Comparison of ENCODE assay signal across 8 cellular contexts in genomic region chr1:88983791-88984552, GRCh38. TPM values are rescaled to one million over a fixed set of nuclear protein-coding genes. Genes with fewer than 3 reads are reported as not detected.
DNase-seq lines count a peak whose midpoint lies in the region; ATAC-seq, FAIRE-seq and TF ChIP-seq lines count a peak whose summit lies in the region.

No MANE protein-coding gene starts in this region.

- peak overlapping the region; percentile 81 for H3K27ac Mint-ChIP-seq in chondrocyte (ENCODE audit: unreplicated experiment)

- no peak overlapping the region for H2AFZ ChIP-seq in HepG2 (ENCODE audit: low read length)

- H3K4me1 ChIP-seq in HepG2 (ENCODE audit: insufficient read depth, low read length) (peaks cover 62% of the 10 kb centered on the region), tibial nerve (peaks cover 5 to 94% (median 44%) of the 10 kb centered on the region in 4 donors)

- H3K36me3 ChIP-seq in HepG2 (replicated peaks in 1 of 2; ENCODE audit: control insufficient read depth in 1 of 2, insufficient read depth in 2 of 2, low read length in 2 of 2) (peaks cover 2 to 28% of the 10 kb centered on the region in 2 experiments; a peak in 4 of 5 replicates), tibial nerve (peaks cover 0 to 33% (median 0%) of the 10 kb centered on the region in 3 donors)

- peak; percentile 83 for TF ChIP-seq CTCF in chondrocyte (IDR thresholded peaks at IDR 0.05)
- peak; percentile 54 for TF ChIP-seq CTCF in HepG2 (CRISPR knock-in tag; IDR thresholded peaks at IDR 0.05)
- peak; percentile 58 to 80 (median 69) for TF ChIP-seq CTCF in tibial nerve (IDR thresholded peaks at IDR 0.05)

- no peaks in the 10 kb centered on the region for H3K9me3 ChIP-seq in HepG2 (ENCODE audit: low read length)
- no peaks in the 10 kb centered on the region for H3K9me3 ChIP-seq in tibial nerve

- 91% methylated on average over 17 of the region's 17 CpGs for WGBS in HepG2 (ENCODE audit: low lambda C conversion rate)
- WGBS in tibial nerve, 2 donors: 65 to 77% methylated on average over 17 of the region's 17 CpGs

- BruUV-seq in HepG2 (replicated peaks; lab: Mats Ljungman, UMichigan): no TSS peak

- intact Hi-C loops in HepG2 (cut with micrococcal nuclease; ENCODE audit: unreplicated experiment): no loop called here

- no peak overlapping the region for H3K4me3 Mint-ChIP-seq in chondrocyte (ENCODE audit: unreplicated experiment)

- peaks cover 17% of the 10 kb centered on the region; the same call in 1 of the 2 replicates for H4K20me1 ChIP-seq in HepG2 (ENCODE audit: insufficient read depth, low read length)

- H3K4me1 Mint-ChIP-seq in chondrocyte (ENCODE audit: low read depth): peaks cover 59% of the 10 kb centered on the region

- H3K27me3 ChIP-seq in HepG2 (ENCODE audit: control insufficient read depth in 1 of 2, insufficient read depth in 2 of 2, low read length in 2 of 2) (no peaks in the 10 kb centered on the region), tibial nerve (no peaks in the 10 kb centered on the region)

- peak overlapping the region; percentile 29 for H3K4me2 ChIP-seq in HepG2 (ENCODE audit: low read depth, low read length)

- H3K27me3 Mint-ChIP-seq in chondrocyte (ENCODE audit: low read depth): no peaks in the 10 kb centered on the region

- TF ChIP-seq EP300 in HepG2 (IDR thresholded peaks at IDR 0.05; ENCODE audit: low read depth in 2 of 2, low read length in 2 of 2) (no peak), HepG2 (CRISPR knock-in tag; IDR thresholded peaks at IDR 0.05; ENCODE audit: borderline replicate concordance) (no peak), tibial nerve (IDR thresholded peaks at IDR 0.05) (no peak)

- peak; percentile 43; the same call in 1 of the 2 replicates for TF ChIP-seq RAD21 in HepG2 (CRISPR knock-in tag; IDR thresholded peaks at IDR 0.05)

- ATAC-seq in SK-N-SH treated with all-trans-retinoic acid at 6 μM for 48 hours (peak; percentile 66), HepG2 (peak; percentile 70)

- peak overlapping the region; percentile 35 for H3K27ac ChIP-seq in HepG2 (ENCODE audit: extremely low read length, insufficient read depth, low read length)
- H3K27ac ChIP-seq in tibial nerve: peak overlapping the region; percentile 69 to 92 (median 79)

- no peak overlapping the region for H3K9ac ChIP-seq in HepG2 (ENCODE audit: insufficient read depth, low read depth, low read length)

- TF ChIP-seq POLR2A in HepG2 (IDR thresholded peaks at IDR 0.05; ENCODE audit: insufficient read depth in 1 of 2, low read depth in 2 of 2, low read length in 2 of 2) (no peak), tibial nerve (IDR thresholded peaks at IDR 0.05) (no peak), GM12892 (IDR thresholded peaks at IDR 0.05; ENCODE audit: low read depth, low read length) (no peak)

- peak; percentile 27 to 70 (median 50) for DNase-seq in stimulated activated naive CD4-positive, alpha-beta T cell (lab: John Stamatoyannopoulos, UW)
- no peak for DNase-seq in stimulated activated naive CD4-positive, alpha-beta T cell treated with Interleukin-2 at 50 U/mL for 16 hours (lab: John Stamatoyannopoulos, UW)
- DNase-seq in KBM-7 (peak; percentile 59), chondrocyte (ENCODE audit: low spot score) (no peak), HepG2 (ENCODE audit: low spot score) (peak; percentile 71), tibial nerve (ENCODE audit: low spot score in 2 of 2) (no peak), GM12892 (ENCODE audit: insufficient read length) (no peak)

- POLR2A ChIA-PET in HepG2 (lab: Yijun Ruan, JAX): no interaction called here

- CTCF ChIA-PET in HepG2 (lab: Yijun Ruan, JAX; ENCODE audit: low intra/inter-chr PET ratio, low total read pairs): interaction anchor here (1.5 to 2.4 kb wide), 3 partner anchors 15 to 472 kb away, joined by 5 to 15 read pairs (median 8); no protein-coding TSS in a partner anchor

- H3K79me2 ChIP-seq in HepG2 (ENCODE audit: insufficient read depth, low read length): peaks cover 61% of the 10 kb centered on the region

- peaks cover 8% of the 10 kb centered on the region for H3K36me3 Mint-ChIP-seq in chondrocyte (ENCODE audit: low read depth)

- in situ Hi-C loops in KBM-7 (cut with MboI; ENCODE audit: low pct_unique_long_range_greater_than_20kb, low sequenced_read_pairs): no loop called here
- in situ Hi-C loops in HepG2 (cut with HindIII; ENCODE audit: extremely low pct_ligation_motif_present, low pct_unique_long_range_greater_than_20kb): no loop called here

- no peaks in the 10 kb centered on the region for H3K9me3 Mint-ChIP-seq in chondrocyte (ENCODE audit: low read depth)

- no peak overlapping the region for H3K4me3 ChIP-seq in HepG2 (replicated peaks in 1 of 3; ENCODE audit: insufficient read depth in 1 of 3, low read depth in 2 of 3, low read length in 3 of 3)
- H3K4me3 ChIP-seq in tibial nerve: peak overlapping the region in 2 of 4 donors; percentile 13 to 25

- FAIRE-seq in HepG2 (lab: Jason Lieb, UNC) (peak; percentile 70), GM12892 (lab: Jason Lieb, UNC) (no peak)

RNA-seq across cellular contexts. Expression of gene KYAT3, which starts 8.5 kb away (rescaled TPM):
- total RNA-seq in chondrocyte (26.1 to 31.1 TPM (median 26.9 TPM) in 3 replicates), HepG2 (2016; rRNA removed; fragmentation: Illumina TruSeq; extraction: Trizol) (31.8 and 49.5 TPM in 2 replicates), tibial nerve (10 to 100 TPM; 31.0 to 37.8 (median 36.6) TPM)
- 7.7 and 9.1 TPM in 2 replicates for total RNA-seq in HepG2 (2016; cell fraction: cytosol; rRNA removed; fragmentation: Illumina TruSeq; extraction: Trizol; ENCODE audit: low read depth)
- total RNA-seq in HepG2 (2016; cell fraction: insoluble cytoplasmic fraction; rRNA removed; fragmentation: Illumina TruSeq; extraction: Trizol): 29.0 and 50.3 TPM in 2 replicates
- total RNA-seq in HepG2 (2016; cell fraction: membrane; rRNA removed; fragmentation: Illumina TruSeq; extraction: Trizol): 10.1 and 12.6 TPM in 2 replicates
- total RNA-seq in HepG2 (2016; cell fraction: nucleus; rRNA removed; fragmentation: Illumina TruSeq; extraction: Trizol): 22.9 and 26.9 TPM in 2 replicates
- 12.2 and 17.7 TPM in 2 replicates for polyA plus RNA-seq in HepG2 (2011; rRNA removed)
- 8.2 and 11.6 TPM in 2 replicates for polyA plus RNA-seq in HepG2 (2011; cell fraction: cytosol; rRNA removed)
- polyA plus RNA-seq in HepG2 (2011; cell fraction: nucleus; rRNA removed): 13.6 and 17.0 TPM in 2 replicates
- 20.5 and 26.3 TPM in 2 replicates for polyA plus RNA-seq in HepG2 (2012)
- 4.2 and 4.6 TPM in 2 replicates for polyA plus RNA-seq in HepG2 (2016; cell fraction: cytosol; fragmentation: Illumina TruSeq; extraction: Trizol; ENCODE audit: low read depth)
- 35.7 and 36.7 TPM in 2 replicates for polyA plus RNA-seq in HepG2 (2016; cell fraction: insoluble cytoplasmic fraction; fragmentation: Illumina TruSeq; extraction: Trizol; ENCODE audit: low read depth)
- 6.5 and 6.6 TPM in 2 replicates for polyA plus RNA-seq in HepG2 (2016; cell fraction: membrane; fragmentation: Illumina TruSeq; extraction: Trizol; ENCODE audit: low read depth)
- 28.9 and 31.3 TPM in 2 replicates for polyA plus RNA-seq in HepG2 (2016; cell fraction: nucleus; fragmentation: Illumina TruSeq; extraction: Trizol; ENCODE audit: insufficient read depth, low read depth)
- polyA minus RNA-seq in HepG2 (2011; rRNA and poly(A)+ RNA removed; ENCODE audit: low replicate concordance): 1.3 and 3.0 TPM in 2 replicates
- polyA minus RNA-seq in HepG2 (2011; cell fraction: cytosol; rRNA and poly(A)+ RNA removed): 9.8 and 13.1 TPM in 2 replicates
- polyA minus RNA-seq in HepG2 (2011; cell fraction: nucleus; rRNA and poly(A)+ RNA removed): 22.7 and 25.5 TPM in 2 replicates
- polyA plus RNA-seq in GM12892 (2012; ENCODE audit: missing spikeins): 25.4 TPM

RNA-seq across cellular contexts. Expression of gene RBMXL1, which starts 8.5 kb away (rescaled TPM):
- total RNA-seq in chondrocyte (5.6 to 7.5 TPM (median 5.9 TPM) in 3 replicates), HepG2 (2016; rRNA removed; fragmentation: Illumina TruSeq; extraction: Trizol) (15.0 and 19.1 TPM in 2 replicates), tibial nerve (10 to 100 TPM; 12.4 to 19.9 (median 16.8) TPM)
- 1.3 TPM in 2 replicates for total RNA-seq in HepG2 (2016; cell fraction: cytosol; rRNA removed; fragmentation: Illumina TruSeq; extraction: Trizol; ENCODE audit: low read depth)
- total RNA-seq in HepG2 (2016; cell fraction: insoluble cytoplasmic fraction; rRNA removed; fragmentation: Illumina TruSeq; extraction: Trizol): 13.4 and 18.0 TPM in 2 replicates
- 5.1 and 6.0 TPM in 2 replicates for total RNA-seq in HepG2 (2016; cell fraction: membrane; rRNA removed; fragmentation: Illumina TruSeq; extraction: Trizol)
- 14.1 and 14.6 TPM in 2 replicates for total RNA-seq in HepG2 (2016; cell fraction: nucleus; rRNA removed; fragmentation: Illumina TruSeq; extraction: Trizol)
- 2.2 and 3.0 TPM in 2 replicates for polyA plus RNA-seq in HepG2 (2011; rRNA removed)
- polyA plus RNA-seq in HepG2 (2011; cell fraction: cytosol; rRNA removed): 1.6 and 2.0 TPM in 2 replicates
- 2.6 and 3.1 TPM in 2 replicates for polyA plus RNA-seq in HepG2 (2011; cell fraction: nucleus; rRNA removed)
- polyA plus RNA-seq in HepG2 (2012): 3.9 and 4.1 TPM in 2 replicates
- polyA plus RNA-seq in HepG2 (2016; cell fraction: cytosol; fragmentation: Illumina TruSeq; extraction: Trizol; ENCODE audit: low read depth): 0.86 and 1.0 TPM in 2 replicates
- polyA plus RNA-seq in HepG2 (2016; cell fraction: insoluble cytoplasmic fraction; fragmentation: Illumina TruSeq; extraction: Trizol; ENCODE audit: low read depth): 12.0 and 12.6 TPM in 2 replicates
- 2.5 and 2.8 TPM in 2 replicates for polyA plus RNA-seq in HepG2 (2016; cell fraction: membrane; fragmentation: Illumina TruSeq; extraction: Trizol; ENCODE audit: low read depth)
- 11.8 and 12.9 TPM in 2 replicates for polyA plus RNA-seq in HepG2 (2016; cell fraction: nucleus; fragmentation: Illumina TruSeq; extraction: Trizol; ENCODE audit: insufficient read depth, low read depth)
- 3.4 and 6.8 TPM in 2 replicates for polyA minus RNA-seq in HepG2 (2011; rRNA and poly(A)+ RNA removed; ENCODE audit: low replicate concordance)
- 2.7 and 3.1 TPM in 2 replicates for polyA minus RNA-seq in HepG2 (2011; cell fraction: cytosol; rRNA and poly(A)+ RNA removed)
- polyA minus RNA-seq in HepG2 (2011; cell fraction: nucleus; rRNA and poly(A)+ RNA removed): 19.2 and 19.4 TPM in 2 replicates
- 8.3 TPM for polyA plus RNA-seq in GM12892 (2012; ENCODE audit: missing spikeins)

RNA-seq across cellular contexts. Expression of gene GBP3, which starts 38.7 kb away (rescaled TPM):
- 9.2 to 14.3 TPM (median 10.1 TPM) in 3 replicates for total RNA-seq in chondrocyte
- total RNA-seq in HepG2 (2016; rRNA removed; fragmentation: Illumina TruSeq; extraction: Trizol): 0.32 and 0.46 TPM in 2 replicates
- total RNA-seq in HepG2 (2016; cell fraction: cytosol; rRNA removed; fragmentation: Illumina TruSeq; extraction: Trizol; ENCODE audit: low read depth): not detected in 2 replicates
- total RNA-seq in HepG2 (2016; cell fraction: insoluble cytoplasmic fraction; rRNA removed; fragmentation: Illumina TruSeq; extraction: Trizol): 0.41 and 0.51 TPM in 2 replicates
- 0.17 and 0.19 TPM in 2 replicates for total RNA-seq in HepG2 (2016; cell fraction: membrane; rRNA removed; fragmentation: Illumina TruSeq; extraction: Trizol)
- total RNA-seq in HepG2 (2016; cell fraction: nucleus; rRNA removed; fragmentation: Illumina TruSeq; extraction: Trizol): 0.31 and 1.8 TPM in 2 replicates
- 0.16 and 0.56 TPM in 2 replicates for polyA plus RNA-seq in HepG2 (2011; rRNA removed)
- 0.25 and 0.36 TPM in 2 replicates for polyA plus RNA-seq in HepG2 (2011; cell fraction: cytosol; rRNA removed)
- 0.23 and 0.42 TPM in 2 replicates for polyA plus RNA-seq in HepG2 (2011; cell fraction: nucleus; rRNA removed)
- 0.48 and 0.56 TPM in 2 replicates for polyA plus RNA-seq in HepG2 (2012)
- not detected in 2 replicates for polyA plus RNA-seq in HepG2 (2016; cell fraction: cytosol; fragmentation: Illumina TruSeq; extraction: Trizol; ENCODE audit: low read depth)
- 0.52 and 0.87 TPM in 2 replicates for polyA plus RNA-seq in HepG2 (2016; cell fraction: insoluble cytoplasmic fraction; fragmentation: Illumina TruSeq; extraction: Trizol; ENCODE audit: low read depth)
- polyA plus RNA-seq in HepG2 (2016; cell fraction: membrane; fragmentation: Illumina TruSeq; extraction: Trizol; ENCODE audit: low read depth): not detected in 2 replicates
- 0.35 TPM in 1 of 2 replicates, not detected in the other for polyA plus RNA-seq in HepG2 (2016; cell fraction: nucleus; fragmentation: Illumina TruSeq; extraction: Trizol; ENCODE audit: insufficient read depth, low read depth)
- 12.2 TPM in 1 of 2 replicates, not detected in the other for polyA minus RNA-seq in HepG2 (2011; rRNA and poly(A)+ RNA removed; ENCODE audit: low replicate concordance)
- 0.79 and 0.97 TPM in 2 replicates for polyA minus RNA-seq in HepG2 (2011; cell fraction: cytosol; rRNA and poly(A)+ RNA removed)
- 0.37 and 0.64 TPM in 2 replicates for polyA minus RNA-seq in HepG2 (2011; cell fraction: nucleus; rRNA and poly(A)+ RNA removed)
- total RNA-seq in tibial nerve: 10 to 100 TPM in 2 of 4 donors, 1 to 10 TPM in 2; 9.2 to 25.8 (median 11.2) TPM
- 1.2 TPM for polyA plus RNA-seq in GM12892 (2012; ENCODE audit: missing spikeins)

Comparison
In these comparisons a context has a peak if more than half of its experiments do, and no peak if none do; other contexts are left out.
1. DNase-seq: peak in stimulated activated naive CD4-positive, alpha-beta T cell (6 of 6), KBM-7 (single experiment) and HepG2 (single experiment); none in stimulated activated naive CD4-positive, alpha-beta T cell treated with Interleukin-2 at 50 U/mL for 16 hours (single experiment), chondrocyte (single experiment), tibial nerve (0 of 2) and GM12892 (single experiment).
2. Peak in every context shown above with its lines, with median percentiles within 50 percentile points of each other: CTCF ChIP-seq.